9 cellular contexts compared by ENCODE assay signal in genomic region chr5:115977096-115977495, GRCh38. TPM values are rescaled to one million over a fixed set of nuclear protein-coding genes. Genes with fewer than 3 reads are reported as not detected.
A peak's percentile ranks its signal among the peaks of the same experiment; 100 is the strongest.
DNase-seq lines count a peak whose midpoint lies in the region; ATAC-seq and TF ChIP-seq lines count a peak whose summit lies in the region.
"Had no signal": no experiment of that assay in that cellular context is flagged by ENCODE, and none has a peak within 500 bp of the region (broad histone marks: within the 10 kb centered on the region; RNA-seq: fewer than 3 reads in every experiment).

No MANE protein-coding gene starts in this region.

- WGBS in right cardiac atrium: 65% methylated on average over 4 of the region's 4 CpGs

- H3K4me2 ChIP-seq in Karpas-422 (ENCODE audit: low read depth, low read length, poor library complexity, severe bottlenecking): peak overlapping the region; percentile 7

- DNase-seq in GM10248 (ENCODE audit: extremely low spot score) (peak; percentile 25), Karpas-422 (no peak), NCI-H2081 (lab: John Stamatoyannopoulos, UW) (no peak), right cardiac atrium (no peak), NCI-H526 (lab: John Stamatoyannopoulos, UW) (no peak), SJCRH30 (no peak)

- no peaks in the 10 kb centered on the region for H3K79me2 ChIP-seq in Karpas-422 (ENCODE audit: low read length)

- no peaks in the 10 kb centered on the region for H3K4me1 ChIP-seq in Karpas-422 (ENCODE audit: low read length)
- H3K4me1 ChIP-seq in right cardiac atrium (ENCODE audit: control insufficient read depth, insufficient read depth, low read length): peaks cover 3% of the 10 kb centered on the region
- peaks cover 12% of the 10 kb centered on the region for H3K4me1 ChIP-seq in SJCRH30

- intact Hi-C loops in right cardiac atrium (cut with DNase I): no loop called here

- H3K4me3 ChIP-seq in Karpas-422 (ENCODE audit: low read length): no peak overlapping the region
- no peak overlapping the region for H3K4me3 ChIP-seq in right cardiac atrium (ENCODE audit: low read length)
- H3K4me3 ChIP-seq in SJCRH30: no peak overlapping the region

- no peak for TF ChIP-seq CTCF in GM10248 (IDR thresholded peaks at IDR 0.05; ENCODE audit: control extremely low read depth, extremely low read depth, low read depth, missing control alignments)

- H4K20me1 ChIP-seq in Karpas-422 (ENCODE audit: insufficient read depth, low read depth, low read length): no peaks in the 10 kb centered on the region

- no peaks in the 10 kb centered on the region for H3K9me3 ChIP-seq in Karpas-422 (ENCODE audit: low read length)
- H3K9me3 ChIP-seq in right cardiac atrium (ENCODE audit: control insufficient read depth, low read length): no peaks in the 10 kb centered on the region
- no peaks in the 10 kb centered on the region for H3K9me3 ChIP-seq in SJCRH30 (replicated peaks)

- H2AFZ ChIP-seq in Karpas-422 (ENCODE audit: low read length): peak overlapping the region; percentile 28; the same call in 1 of the 2 replicates

- ATAC-seq in GM19438 (IDR thresholded peaks at IDR 0.05; ENCODE audit: low read depth, unreplicated experiment): peak; percentile 90
- ATAC-seq in HG02938 (IDR thresholded peaks at IDR 0.05; ENCODE audit: unreplicated experiment): peak; percentile 95
- ATAC-seq in right cardiac atrium: no peak

- no peaks in the 10 kb centered on the region for H3K9me2 ChIP-seq in Karpas-422 (replicated peaks; ENCODE audit: insufficient read depth, low read length)

- H3K27me3 ChIP-seq in Karpas-422 (ENCODE audit: low read length): no peaks in the 10 kb centered on the region
- H3K27me3 ChIP-seq in right cardiac atrium (ENCODE audit: control insufficient read depth, insufficient read depth): no peaks in the 10 kb centered on the region
- no peaks in the 10 kb centered on the region for H3K27me3 ChIP-seq in SJCRH30

- H3K36me3 ChIP-seq in Karpas-422 (ENCODE audit: insufficient read depth, low read length) (no peaks in the 10 kb centered on the region), SJCRH30 (no peaks in the 10 kb centered on the region)

- H3K27ac ChIP-seq in Karpas-422 (ENCODE audit: low read length) (no peak overlapping the region), right cardiac atrium (ENCODE audit: low read length) (no peak overlapping the region), SJCRH30 (no peak overlapping the region)

- H3K9ac ChIP-seq in Karpas-422 (ENCODE audit: low read length): no peak overlapping the region

- POLR2A ChIA-PET in GM10248 (lab: Yijun Ruan, JAX): no interaction called here

- CTCF ChIA-PET in GM10248 (lab: Yijun Ruan, JAX): interaction anchor here (1.1 kb wide), 1 partner anchor 25 kb away, joined by 3 read pairs; no protein-coding TSS in a partner anchor

RNA-seq across cellular contexts. Expression of gene LVRN, which starts 14.8 kb away (rescaled TPM):
- total RNA-seq in Karpas-422 (2014; rRNA removed; shearing (Covaris generic); ENCODE audit: low replicate concordance): 0.11 and 0.22 TPM in 2 replicates
- total RNA-seq in right cardiac atrium: under 1 TPM; 0.14 to 0.28 (median 0.21) TPM
- 1.3 TPM for polyA plus RNA-seq in right cardiac atrium
- total RNA-seq in SJCRH30 (2014; rRNA removed; shearing (Covaris generic)): 0.53 TPM in 2 replicates

RNA-seq across cellular contexts. Expression of gene ARL14EPL, which starts 55.2 kb away (rescaled TPM):
- total RNA-seq in Karpas-422 (2014; rRNA removed; shearing (Covaris generic); ENCODE audit: low replicate concordance): not detected in 2 replicates
- not detected for total RNA-seq in right cardiac atrium
- not detected for polyA plus RNA-seq in right cardiac atrium
- 0.06 and 0.66 TPM in 2 replicates for total RNA-seq in SJCRH30 (2014; rRNA removed; shearing (Covaris generic))
- polyA plus RNA-seq: keratinocyte had no signal

Comparison
In these comparisons a context has a peak if more than half of its experiments do, and no peak if none do; other contexts are left out.
1. ATAC-seq: peak in GM19438 (single experiment) and HG02938 (single experiment); none in right cardiac atrium (0 of 2).